ENCODE assay signal across 11 cellular contexts in the genomic region with DNA sequence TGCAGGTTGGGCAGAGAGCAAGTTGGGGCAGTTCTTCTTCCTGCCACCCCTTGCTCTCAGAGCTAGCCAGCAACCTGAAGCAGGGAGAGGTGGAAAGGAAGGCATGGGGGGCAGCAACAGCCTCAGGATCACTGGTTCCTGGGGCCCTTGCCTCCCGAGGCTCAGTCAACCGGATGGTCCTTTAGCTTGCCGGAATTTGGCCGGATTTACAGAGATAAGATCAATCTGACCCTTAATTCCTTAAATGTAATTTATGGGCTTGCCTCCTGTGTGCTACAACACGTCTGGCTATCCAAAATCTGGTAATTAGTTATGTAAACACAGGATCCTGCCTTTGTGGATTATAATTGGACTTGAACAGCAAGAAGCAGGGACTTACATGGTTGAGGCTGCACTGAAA. TPM values are rescaled to one million over a fixed set of nuclear protein-coding genes. Genes with fewer than 3 reads are reported as not detected.
"Had no signal": no experiment of that assay in that cellular context is flagged by ENCODE, and none has a peak within 500 bp of the region (broad histone marks: within the 10 kb centered on the region; RNA-seq: fewer than 3 reads in every experiment).

No MANE protein-coding gene starts in this region.

- H3K4me3 Mint-ChIP-seq: activated B cell treated with CpG ODN at 0.5 μM for 24 hours; activated CD4-positive, alpha-beta T cell treated with anti-CD3 and anti-CD28 coated beads, Interleukin-2, amount 10 ng/mL, durations not matched to agents 24 days and 14 days; activated T-helper 1 cell treated with anti-CD3 and anti-CD28 coated beads, Interleukin-12 subunit alpha, Interleukin-12 subunit beta, Interleukin-2, Interleukin-4 antibody, amounts not matched to agents 30 ng/mL and 10 ng/mL and 1 ng/mL, durations not matched to agents 14 hours and 24 hours and 36 hours had no signal

- H3K9me3 Mint-ChIP-seq: activated B cell treated with CpG ODN at 0.5 μM for 24 hours; activated CD4-positive, alpha-beta T cell treated with anti-CD3 and anti-CD28 coated beads, Interleukin-2, amount 10 ng/mL, durations not matched to agents 24 days and 14 days; activated T-helper 1 cell treated with anti-CD3 and anti-CD28 coated beads, Interleukin-12 subunit alpha, Interleukin-12 subunit beta, Interleukin-2, Interleukin-4 antibody, amounts not matched to agents 30 ng/mL and 10 ng/mL and 1 ng/mL, durations not matched to agents 14 hours and 24 hours and 36 hours had no signal

- DNase-seq: activated B cell treated with CpG ODN at 0.5 μM for 24 hours; activated CD4-positive, alpha-beta T cell treated with anti-CD3 and anti-CD28 coated beads, Interleukin-2, amount 10 ng/mL, durations not matched to agents 24 days and 14 days; activated naive CD4-positive, alpha-beta T cell; effector CD8-positive, alpha-beta T cell; gastrocnemius medialis; small intestine; stomach had no signal

- H3K27ac ChIP-seq: gastrocnemius medialis, stomach had no signal

- H3K36me3 ChIP-seq: gastrocnemius medialis, stomach had no signal

- ATAC-seq: gastrocnemius medialis had no signal

- H3K27me3 ChIP-seq: gastrocnemius medialis had no signal

- H3K9me3 ChIP-seq: gastrocnemius medialis, stomach had no signal

- H3K27ac Mint-ChIP-seq: activated B cell treated with CpG ODN at 0.5 μM for 24 hours; activated CD4-positive, alpha-beta T cell treated with anti-CD3 and anti-CD28 coated beads, Interleukin-2, amount 10 ng/mL, durations not matched to agents 24 days and 14 days had no signal

- H3K4me3 ChIP-seq: gastrocnemius medialis, stomach had no signal

- H3K4me1 Mint-ChIP-seq: activated B cell treated with CpG ODN at 0.5 μM for 24 hours had no signal

RNA-seq across cellular contexts. Expression of gene TCP11, which starts 19.5 kb away (rescaled TPM):
- total RNA-seq: activated B cell treated with CpG ODN at 0.5 μM for 24 hours; activated CD4-positive, alpha-beta T cell treated with anti-CD3 and anti-CD28 coated beads, Interleukin-2, amount 10 ng/mL, durations not matched to agents 24 days and 14 days; activated T-helper 1 cell treated with anti-CD3 and anti-CD28 coated beads, Interleukin-12 subunit alpha, Interleukin-12 subunit beta, Interleukin-2, Interleukin-4 antibody, amounts not matched to agents 30 ng/mL and 10 ng/mL and 1 ng/mL, durations not matched to agents 14 hours and 24 hours and 36 hours; astrocyte; cardiac septum; kidney epithelial cell had no signal

RNA-seq across cellular contexts. Expression of gene SCUBE3, which starts 53.1 kb away (rescaled TPM):
- total RNA-seq: activated B cell treated with CpG ODN at 0.5 μM for 24 hours; activated T-helper 1 cell treated with anti-CD3 and anti-CD28 coated beads, Interleukin-12 subunit alpha, Interleukin-12 subunit beta, Interleukin-2, Interleukin-4 antibody, amounts not matched to agents 30 ng/mL and 10 ng/mL and 1 ng/mL, durations not matched to agents 14 hours and 24 hours and 36 hours had no signal
